ENCODE assay signal across 8 cellular contexts in genomic region chr9:109640232-109641078, GRCh38.
DNase-seq lines count a peak whose midpoint lies in the region; ATAC-seq and TF ChIP-seq lines count a peak whose summit lies in the region.

No MANE protein-coding gene starts in this region.

- H3K4me1 ChIP-seq in gastroesophageal sphincter (peaks cover 0 to 20% (median 8%) of the 10 kb centered on the region in 3 donors), neuronal stem cell (ENCODE audit: control insufficient read depth in 2 of 2, insufficient read depth in 1 of 2, low read depth in 1 of 2, low read length in 2 of 2) (peaks cover 0 to 6% of the 10 kb centered on the region in 2 donors)

- no peak overlapping the region for H3K14ac ChIP-seq in neuronal stem cell (ENCODE audit: low read length)

- peak overlapping the region; percentile 82 for H2AFZ ChIP-seq in neuronal stem cell (ENCODE audit: low read length)

- DNase-seq in activated naive CD8-positive, alpha-beta T cell treated with anti-CD3 and anti-CD28 coated beads, Interleukin-2, amount 50 U/mL, for 24 hours, result no peak
- no peak for DNase-seq in activated naive CD8-positive, alpha-beta T cell treated with anti-CD3 and anti-CD28 coated beads for 36 hours
- DNase-seq in SK-N-MC (ENCODE audit: low read depth, low spot score) (no peak), neuronal stem cell (ENCODE audit: low spot score) (peak; percentile 74), T-helper 9 cell (no peak), NCI-H226 (no peak)
- no peak for DNase-seq in activated T-cell treated with anti-CD3 and anti-CD28 coated beads, Interleukin-2, amount 50 U/mL, for 24 hours

- no peaks in the 10 kb centered on the region for H3K36me3 Mint-ChIP-seq in activated naive CD8-positive, alpha-beta T cell treated with anti-CD3 and anti-CD28 coated beads, Interleukin-2, amount 50 U/mL, for 24 hours (ENCODE audit: low read depth)
- no peaks in the 10 kb centered on the region for H3K36me3 Mint-ChIP-seq in activated naive CD8-positive, alpha-beta T cell treated with anti-CD3 and anti-CD28 coated beads for 36 hours
- H3K36me3 Mint-ChIP-seq in activated T-cell treated with anti-CD3 and anti-CD28 coated beads, Interleukin-2, amount 50 U/mL, for 24 hours (ENCODE audit: low read depth), result no peaks in the 10 kb centered on the region

- H3K9me3 ChIP-seq in SK-N-MC (ENCODE audit: low read depth, low read length) (no peaks in the 10 kb centered on the region), gastroesophageal sphincter (peaks cover 0 to 11% (median 0%) of the 10 kb centered on the region in 3 donors), neuronal stem cell (replicated peaks in 1 of 2; ENCODE audit: control insufficient read depth in 2 of 2, insufficient read depth in 1 of 2, low read depth in 1 of 2, low read length in 2 of 2) (no peaks in the 10 kb centered on the region)

- H3K23ac ChIP-seq in neuronal stem cell (ENCODE audit: low read depth, low read length, poor library complexity), result no peak overlapping the region

- H2AK5ac ChIP-seq in neuronal stem cell (ENCODE audit: low read depth, low read length), result no peak overlapping the region

- H3K9me3 Mint-ChIP-seq in activated naive CD8-positive, alpha-beta T cell treated with anti-CD3 and anti-CD28 coated beads, Interleukin-2, amount 50 U/mL, for 24 hours, result peaks cover 4% of the 10 kb centered on the region
- H3K9me3 Mint-ChIP-seq in activated naive CD8-positive, alpha-beta T cell treated with anti-CD3 and anti-CD28 coated beads for 36 hours, result peaks cover 5% of the 10 kb centered on the region
- H3K9me3 Mint-ChIP-seq in activated T-cell treated with anti-CD3 and anti-CD28 coated beads, Interleukin-2, amount 50 U/mL, for 24 hours, result peaks cover 6% of the 10 kb centered on the region

- peaks cover 40% of the 10 kb centered on the region for H3K27me3 Mint-ChIP-seq in activated naive CD8-positive, alpha-beta T cell treated with anti-CD3 and anti-CD28 coated beads, Interleukin-2, amount 50 U/mL, for 24 hours
- H3K27me3 Mint-ChIP-seq in activated naive CD8-positive, alpha-beta T cell treated with anti-CD3 and anti-CD28 coated beads for 36 hours, result peaks cover 51% of the 10 kb centered on the region
- peaks cover 56% of the 10 kb centered on the region for H3K27me3 Mint-ChIP-seq in activated T-cell treated with anti-CD3 and anti-CD28 coated beads, Interleukin-2, amount 50 U/mL, for 24 hours

- TF ChIP-seq EP300 in gastroesophageal sphincter (IDR thresholded peaks at IDR 0.05), result no peak

- H2BK120ac ChIP-seq in neuronal stem cell (ENCODE audit: low read depth, low read length), result no peak overlapping the region

- no peak overlapping the region for H2BK5ac ChIP-seq in neuronal stem cell (ENCODE audit: low read length)

- no peak overlapping the region for H3K4ac ChIP-seq in neuronal stem cell (ENCODE audit: low read length)

- no peaks in the 10 kb centered on the region for H3K36me3 ChIP-seq in SK-N-MC (ENCODE audit: insufficient read depth, low read length)
- no peaks in the 10 kb centered on the region for H3K36me3 ChIP-seq in gastroesophageal sphincter
- no peaks in the 10 kb centered on the region for H3K36me3 ChIP-seq in neuronal stem cell (replicated peaks in 1 of 2; ENCODE audit: control insufficient read depth in 2 of 2, insufficient read depth in 2 of 2, low read length in 2 of 2)

- no peak overlapping the region for H3K27ac Mint-ChIP-seq in activated naive CD8-positive, alpha-beta T cell treated with anti-CD3 and anti-CD28 coated beads, Interleukin-2, amount 50 U/mL, for 24 hours
- no peak overlapping the region for H3K27ac Mint-ChIP-seq in activated naive CD8-positive, alpha-beta T cell treated with anti-CD3 and anti-CD28 coated beads for 36 hours
- no peak overlapping the region for H3K27ac Mint-ChIP-seq in activated T-cell treated with anti-CD3 and anti-CD28 coated beads, Interleukin-2, amount 50 U/mL, for 24 hours

- H3K9ac ChIP-seq in SK-N-MC (ENCODE audit: insufficient read length) (no peak overlapping the region), neuronal stem cell (ENCODE audit: low read depth, low read length, poor library complexity) (peak overlapping the region; percentile 45)

- H3K4me3 Mint-ChIP-seq in activated naive CD8-positive, alpha-beta T cell treated with anti-CD3 and anti-CD28 coated beads, Interleukin-2, amount 50 U/mL, for 24 hours, result no peak overlapping the region
- no peak overlapping the region for H3K4me3 Mint-ChIP-seq in activated naive CD8-positive, alpha-beta T cell treated with anti-CD3 and anti-CD28 coated beads for 36 hours
- H3K4me3 Mint-ChIP-seq in activated T-cell treated with anti-CD3 and anti-CD28 coated beads, Interleukin-2, amount 50 U/mL, for 24 hours, result no peak overlapping the region

- H3K27me3 ChIP-seq in gastroesophageal sphincter (peaks cover 69% of the 10 kb centered on the region), neuronal stem cell (ENCODE audit: control insufficient read depth in 3 of 3, insufficient read depth in 3 of 3, low read depth in 1 of 3, low read length in 3 of 3) (peaks cover 0 to 68% (median 32%) of the 10 kb centered on the region in 3 experiments)

- H4K8ac ChIP-seq in neuronal stem cell (ENCODE audit: low read depth, low read length), result no peak overlapping the region

- H3K4me3 ChIP-seq in SK-N-MC (peak overlapping the region; percentile 78), gastroesophageal sphincter (peak overlapping the region; percentile 6 to 48), neuronal stem cell (ENCODE audit: low read length in 2 of 2) (peak overlapping the region; percentile 35 to 84)

- H3K18ac ChIP-seq in neuronal stem cell (ENCODE audit: low read length), result peak overlapping the region; percentile 45

- no peak overlapping the region for H2BK12ac ChIP-seq in neuronal stem cell (ENCODE audit: low read length)

- no peak overlapping the region for H2BK15ac ChIP-seq in neuronal stem cell (ENCODE audit: low read length)

- H3K79me1 ChIP-seq in neuronal stem cell (ENCODE audit: low read depth, low read length), result no peaks in the 10 kb centered on the region

- TF ChIP-seq POLR2A in gastroesophageal sphincter (IDR thresholded peaks at IDR 0.05), result no peak

- H3K4me1 Mint-ChIP-seq in activated naive CD8-positive, alpha-beta T cell treated with anti-CD3 and anti-CD28 coated beads, Interleukin-2, amount 50 U/mL, for 24 hours, result no peaks in the 10 kb centered on the region
- no peaks in the 10 kb centered on the region for H3K4me1 Mint-ChIP-seq in activated naive CD8-positive, alpha-beta T cell treated with anti-CD3 and anti-CD28 coated beads for 36 hours
- no peaks in the 10 kb centered on the region for H3K4me1 Mint-ChIP-seq in activated T-cell treated with anti-CD3 and anti-CD28 coated beads, Interleukin-2, amount 50 U/mL, for 24 hours (ENCODE audit: low read depth)

- H3K4me2 ChIP-seq in neuronal stem cell (ENCODE audit: insufficient read depth, low read length, poor library complexity, severe bottlenecking), result peak overlapping the region; percentile 96

- WGBS in gastroesophageal sphincter (ENCODE audit: low coverage in 1 of 2), 2 donors, result no CpG with 5 or more reads among the region's 74 CpGs
- WGBS in neuronal stem cell (ENCODE audit: extremely low coverage in 2 of 2, insufficient read length in 2 of 2, insufficient replicate concordance in 1 of 2), 2 donors, result no CpG with 5 or more reads among the region's 74 CpGs

- H3K27ac ChIP-seq in SK-N-MC (no peak overlapping the region), gastroesophageal sphincter (no peak overlapping the region), neuronal stem cell (replicated peaks; ENCODE audit: low read length) (no peak overlapping the region)

- peak; percentile 20 for ATAC-seq in activated naive CD8-positive, alpha-beta T cell treated with anti-CD3 and anti-CD28 coated beads, Interleukin-2, amount 50 U/mL, for 24 hours
- peak; percentile 31 for ATAC-seq in gastroesophageal sphincter

- no peak for TF ChIP-seq CTCF in gastroesophageal sphincter (IDR thresholded peaks at IDR 0.05)

- no peak overlapping the region for H4K91ac ChIP-seq in neuronal stem cell (ENCODE audit: low read depth, low read length, poor library complexity)

Comparison
In these comparisons a context has a peak if more than half of its experiments do, and no peak if none do; other contexts are left out.
1. H3K4me3 ChIP-seq: peak in every context shown above with its lines; median percentile 78 in SK-N-MC; 60 in neuronal stem cell; 27 in gastroesophageal sphincter.